Comparison of ENCODE assay signal across 19 cellular contexts in the genomic region with DNA sequence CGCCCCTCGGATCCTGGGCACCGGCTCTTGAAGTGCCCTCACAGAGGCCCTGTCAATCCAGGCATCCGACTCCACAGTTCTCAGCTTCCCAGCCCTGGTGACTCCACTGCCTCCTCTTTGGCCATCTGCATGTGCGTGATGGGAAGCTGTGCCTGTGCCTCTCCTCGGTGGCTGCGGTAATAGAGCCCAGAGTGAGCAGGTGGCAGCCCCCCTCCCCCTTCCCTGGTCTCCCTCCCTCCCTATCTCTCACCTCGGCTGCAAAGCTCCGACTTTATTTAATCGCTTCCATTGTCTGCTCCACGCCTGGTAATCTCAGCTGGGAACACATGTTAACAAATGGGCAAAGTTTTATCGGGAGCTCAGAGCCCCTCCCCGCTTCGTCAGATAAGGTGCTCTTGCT.
DNase-seq lines count a peak whose midpoint lies in the region; ATAC-seq and TF ChIP-seq lines count a peak whose summit lies in the region.
"Had no signal": no experiment of that assay in that cellular context is flagged by ENCODE, and none has a peak within 500 bp of the region (broad histone marks: within the 10 kb centered on the region; RNA-seq: fewer than 3 reads in every experiment).

No MANE protein-coding gene starts in this region.

- H3K36me3 ChIP-seq in naive thymus-derived CD4-positive, alpha-beta T cell (ENCODE audit: control insufficient read depth in 2 of 3, insufficient read depth in 3 of 3, low read length in 3 of 3), result no peaks in the 10 kb centered on the region
- H3K36me3 ChIP-seq: prostate gland, spleen, uterus had no signal

- H3K4me1 ChIP-seq in naive thymus-derived CD4-positive, alpha-beta T cell (ENCODE audit: control insufficient read depth in 2 of 2, insufficient read depth in 2 of 2, low read length in 2 of 2), result no peaks in the 10 kb centered on the region
- H3K4me1 ChIP-seq: prostate gland, spleen, uterus had no signal

- no peaks in the 10 kb centered on the region for H3K36me3 Mint-ChIP-seq in glutamatergic neuron (ENCODE audit: unreplicated experiment)
- H3K36me3 Mint-ChIP-seq in naive thymus-derived CD4-positive, alpha-beta T cell, result peaks cover 0 to 4% (median 0%) of the 10 kb centered on the region in 5 donors
- H3K36me3 Mint-ChIP-seq: activated CD4-positive, alpha-beta memory T cell treated with anti-CD3 and anti-CD28 coated beads for 36 hours; activated naive CD8-positive, alpha-beta T cell treated with anti-CD3 and anti-CD28 coated beads, Interleukin-2, amount 10 ng/mL, durations not matched to agents 7 days and 5 days had no signal

- intact Hi-C loops in naive thymus-derived CD4-positive, alpha-beta T cell (cut with micrococcal nuclease), result no loop called here

- peaks cover 5% of the 10 kb centered on the region for H3K9me3 Mint-ChIP-seq in glutamatergic neuron (ENCODE audit: unreplicated experiment)
- H3K9me3 Mint-ChIP-seq in naive thymus-derived CD4-positive, alpha-beta T cell, result peaks cover 0 to 2% (median 0%) of the 10 kb centered on the region in 11 donors
- H3K9me3 Mint-ChIP-seq: activated CD4-positive, alpha-beta memory T cell treated with anti-CD3 and anti-CD28 coated beads for 36 hours; activated naive CD8-positive, alpha-beta T cell treated with anti-CD3 and anti-CD28 coated beads, Interleukin-2, amount 10 ng/mL, durations not matched to agents 7 days and 5 days; activated T-cell treated with anti-CD3 and anti-CD28 coated beads, Interleukin-2, amount 50 U/mL, for 4 hours; stimulated activated naive CD8-positive, alpha-beta T cell treated with anti-CD3 and anti-CD28 coated beads, Interleukin-15, Interleukin-2, amounts not matched to agents 100 ng/mL and 50 ng/mL, for 24 hours had no signal

- H3K27ac ChIP-seq in naive thymus-derived CD4-positive, alpha-beta T cell (ENCODE audit: low read depth, low read length), result no peak overlapping the region
- H3K27ac ChIP-seq: prostate gland, SK-N-MC, spleen, uterus had no signal

- H3K4me3 Mint-ChIP-seq in glutamatergic neuron (ENCODE audit: unreplicated experiment), result peak overlapping the region; percentile 76
- no peak overlapping the region for H3K4me3 Mint-ChIP-seq in naive thymus-derived CD4-positive, alpha-beta T cell
- H3K4me3 Mint-ChIP-seq: activated CD4-positive, alpha-beta memory T cell treated with anti-CD3 and anti-CD28 coated beads for 36 hours; activated naive CD8-positive, alpha-beta T cell treated with anti-CD3 and anti-CD28 coated beads, Interleukin-2, amount 10 ng/mL, durations not matched to agents 7 days and 5 days; activated T-cell treated with anti-CD3 and anti-CD28 coated beads, Interleukin-2, amount 50 U/mL, for 4 hours; stimulated activated naive CD8-positive, alpha-beta T cell treated with anti-CD3 and anti-CD28 coated beads, Interleukin-15, Interleukin-2, amounts not matched to agents 100 ng/mL and 50 ng/mL, for 24 hours had no signal

- peaks cover 27% of the 10 kb centered on the region for H3K4me1 Mint-ChIP-seq in glutamatergic neuron (ENCODE audit: low read depth, unreplicated experiment)
- H3K4me1 Mint-ChIP-seq in naive thymus-derived CD4-positive, alpha-beta T cell, result peaks cover 0 to 4% (median 0%) of the 10 kb centered on the region in 7 donors
- H3K4me1 Mint-ChIP-seq: activated naive CD8-positive, alpha-beta T cell treated with anti-CD3 and anti-CD28 coated beads, Interleukin-2, amount 10 ng/mL, durations not matched to agents 7 days and 5 days had no signal

- no peaks in the 10 kb centered on the region for H3K27me3 ChIP-seq in naive thymus-derived CD4-positive, alpha-beta T cell (ENCODE audit: control insufficient read depth in 2 of 2, insufficient read depth in 2 of 2, low read length in 2 of 2)
- H3K27me3 ChIP-seq: uterus had no signal

- DNase-seq in DMS 273 treated with DMSO at 0.1 percent for 48 hours (lab: John Stamatoyannopoulos, UW) (peak; percentile 37), NCI-H187 (lab: John Stamatoyannopoulos, UW) (peak; percentile 48 to 66), NCI-H526 treated with DMSO at 0.1 percent for 48 hours (lab: John Stamatoyannopoulos, UW) (peak; percentile 53), glutamatergic neuron (peak; percentile 70), occipital lobe (lab: John Stamatoyannopoulos, UW) (no peak)
- DNase-seq in naive thymus-derived CD4-positive, alpha-beta T cell, result no peak
- no peak for DNase-seq in effector CD8-positive, alpha-beta T cell (lab: John Stamatoyannopoulos, UW)
- DNase-seq: activated CD4-positive, alpha-beta memory T cell treated with anti-CD3 and anti-CD28 coated beads for 36 hours; activated naive CD8-positive, alpha-beta T cell treated with anti-CD3 and anti-CD28 coated beads, Interleukin-2, amount 10 ng/mL, durations not matched to agents 7 days and 5 days; activated T-cell treated with anti-CD3 and anti-CD28 coated beads, Interleukin-2, amount 50 U/mL, for 4 hours; effector memory CD4-positive, alpha-beta T cell; left ventricle myocardium superior; spleen; uterus had no signal

- no peak overlapping the region for H3K4me3 ChIP-seq in naive thymus-derived CD4-positive, alpha-beta T cell (ENCODE audit: low read length)
- H3K4me3 ChIP-seq: prostate gland, SK-N-MC, spleen, uterus had no signal

- no peak for ATAC-seq in naive thymus-derived CD4-positive, alpha-beta T cell
- no peak for ATAC-seq in GM19463 (IDR thresholded peaks at IDR 0.05; ENCODE audit: unreplicated experiment)
- ATAC-seq: activated T-cell treated with anti-CD3 and anti-CD28 coated beads, Interleukin-2, amount 50 U/mL, for 4 hours; HepG2; left ventricle myocardium superior had no signal

- H3K27ac Mint-ChIP-seq in glutamatergic neuron (ENCODE audit: unreplicated experiment), result peak overlapping the region; percentile 59
- H3K27ac Mint-ChIP-seq in naive thymus-derived CD4-positive, alpha-beta T cell, result no peak overlapping the region
- H3K27ac Mint-ChIP-seq: activated CD4-positive, alpha-beta memory T cell treated with anti-CD3 and anti-CD28 coated beads for 36 hours; activated naive CD8-positive, alpha-beta T cell treated with anti-CD3 and anti-CD28 coated beads, Interleukin-2, amount 10 ng/mL, durations not matched to agents 7 days and 5 days; stimulated activated naive CD8-positive, alpha-beta T cell treated with anti-CD3 and anti-CD28 coated beads, Interleukin-15, Interleukin-2, amounts not matched to agents 100 ng/mL and 50 ng/mL, for 24 hours had no signal

- CTCF ChIA-PET in naive thymus-derived CD4-positive, alpha-beta T cell (lab: Charles Lee), result no interaction called here

- TF ChIP-seq CTCF in glutamatergic neuron (IDR thresholded peaks at IDR 0.05; ENCODE audit: partially characterized antibody, unreplicated experiment), result no peak

- H3K9me3 ChIP-seq in naive thymus-derived CD4-positive, alpha-beta T cell (ENCODE audit: control insufficient read depth in 2 of 3, low read length in 3 of 3), result no peaks in the 10 kb centered on the region
- H3K9me3 ChIP-seq: prostate gland, spleen, uterus had no signal

- POLR2A ChIA-PET in naive thymus-derived CD4-positive, alpha-beta T cell (lab: Charles Lee), result no interaction called here

- H3K27me3 Mint-ChIP-seq in glutamatergic neuron (ENCODE audit: unreplicated experiment), result peaks cover 10% of the 10 kb centered on the region
- H3K27me3 Mint-ChIP-seq in naive thymus-derived CD4-positive, alpha-beta T cell, result peaks cover 24 to 65% (median 51%) of the 10 kb centered on the region in 5 donors

Comparison
In these comparisons a context has a peak if more than half of its experiments do, and no peak if none do; other contexts are left out.
1. DNase-seq: peak in DMS 273 treated with DMSO at 0.1 percent for 48 hours (single experiment), NCI-H187 (2 of 2), NCI-H526 treated with DMSO at 0.1 percent for 48 hours (single experiment) and glutamatergic neuron (single experiment); none in occipital lobe (single experiment), naive thymus-derived CD4-positive, alpha-beta T cell (0 of 9) and effector CD8-positive, alpha-beta T cell (single experiment).